Comparison of ENCODE assay signal across 1 cellular context in genomic region chr1:23594149-23594917, GRCh38.
TF ChIP-seq lines count a peak whose summit lies in the region.

No MANE protein-coding gene starts in this region.

TF ChIP-seq in HCT116, 20 proteins besides CTCF, POLR2A, EP300 and RAD21 (continued from another document):
- TF ChIP-seq MAX (IDR thresholded peaks at IDR 0.05) (no peak), EZH2phosphoT487 (IDR thresholded peaks at IDR 0.05; ENCODE audit: borderline replicate concordance) (no peak), CBX3 (IDR thresholded peaks at IDR 0.05; ENCODE audit: low read depth) (no peak), SRF (IDR thresholded peaks at IDR 0.05; ENCODE audit: low read depth) (no peak), CEBPB (IDR thresholded peaks at IDR 0.05; ENCODE audit: low read depth) (no peak), ZNF274 (IDR thresholded peaks at IDR 0.05; ENCODE audit: low read depth, low read length) (no peak), JUND (IDR thresholded peaks at IDR 0.05) (no peak), ZBTB33 (IDR thresholded peaks at IDR 0.05; ENCODE audit: extremely low read depth, insufficient replicate concordance, low read length) (no peak), REST (IDR thresholded peaks at IDR 0.05; ENCODE audit: low read depth) (no peak), FOSL1 (IDR thresholded peaks at IDR 0.05; ENCODE audit: low read depth) (no peak), POLR2AphosphoS5 (IDR thresholded peaks at IDR 0.05; ENCODE audit: low read depth, low read length) (no peak)
